ENCODE assay signal across 11 cellular contexts in genomic region chr6:15915508-15916178, GRCh38.
"Had no signal": no experiment of that assay in that cellular context is flagged by ENCODE, and none has a peak within 500 bp of the region (broad histone marks: within the 10 kb centered on the region; RNA-seq: fewer than 3 reads in every experiment).

No MANE protein-coding gene starts in this region.

- H3K27me3 Mint-ChIP-seq: activated CD4-positive, alpha-beta memory T cell treated with anti-CD3 and anti-CD28 coated beads, Interleukin-2, amount 10 ng/mL, durations not matched to agents 7 days and 5 days had no signal

- ATAC-seq: activated CD4-positive, alpha-beta T cell treated with anti-CD3 and anti-CD28 coated beads for 36 hours; left colon had no signal

- H3K4me3 Mint-ChIP-seq: activated CD4-positive, alpha-beta memory T cell treated with anti-CD3 and anti-CD28 coated beads, Interleukin-2, amount 10 ng/mL, durations not matched to agents 7 days and 5 days; activated CD4-positive, alpha-beta T cell treated with anti-CD3 and anti-CD28 coated beads for 36 hours; activated naive CD4-positive, alpha-beta T cell treated with anti-CD3 and anti-CD28 coated beads for 36 hours; activated T-helper 1 cell treated with anti-CD3 and anti-CD28 coated beads, Interleukin-12 subunit alpha, Interleukin-12 subunit beta, Interleukin-2, Interleukin-4 antibody, amounts not matched to agents 30 ng/mL and 10 ng/mL and 1 ng/mL, durations not matched to agents 14 hours and 24 hours and 36 hours; nephron had no signal

- DNase-seq: activated CD4-positive, alpha-beta memory T cell treated with anti-CD3 and anti-CD28 coated beads, Interleukin-2, amount 10 ng/mL, durations not matched to agents 7 days and 5 days; activated CD4-positive, alpha-beta T cell treated with anti-CD3 and anti-CD28 coated beads for 36 hours; activated naive CD4-positive, alpha-beta T cell treated with anti-CD3 and anti-CD28 coated beads for 36 hours; esophagus squamous epithelium; foreskin fibroblast; left colon; stimulated activated CD4-positive, alpha-beta T cell treated with anti-CD3 and anti-CD28 coated beads, Interleukin-4, amount 100 ng/mL, for 24 hours; tibial artery; uterus had no signal

- H3K4me3 ChIP-seq: esophagus squamous epithelium, tibial artery, uterus had no signal

- H3K9me3 ChIP-seq: esophagus squamous epithelium, tibial artery, uterus had no signal

- H3K36me3 ChIP-seq: esophagus squamous epithelium, tibial artery, uterus had no signal

- H3K27ac ChIP-seq: esophagus squamous epithelium, tibial artery, uterus had no signal

- H3K27ac Mint-ChIP-seq: activated CD4-positive, alpha-beta memory T cell treated with anti-CD3 and anti-CD28 coated beads, Interleukin-2, amount 10 ng/mL, durations not matched to agents 7 days and 5 days; activated CD4-positive, alpha-beta T cell treated with anti-CD3 and anti-CD28 coated beads for 36 hours; activated naive CD4-positive, alpha-beta T cell treated with anti-CD3 and anti-CD28 coated beads for 36 hours; activated T-helper 1 cell treated with anti-CD3 and anti-CD28 coated beads, Interleukin-12 subunit alpha, Interleukin-12 subunit beta, Interleukin-2, Interleukin-4 antibody, amounts not matched to agents 30 ng/mL and 10 ng/mL and 1 ng/mL, durations not matched to agents 14 hours and 24 hours and 36 hours had no signal

- H3K27me3 ChIP-seq: esophagus squamous epithelium, tibial artery, uterus had no signal

- H3K4me1 ChIP-seq: esophagus squamous epithelium, tibial artery, uterus had no signal
